21 cellular contexts compared by ENCODE assay signal in genomic region chr20:10300582-10301108, GRCh38.
"Had no signal": no experiment of that assay in that cellular context is flagged by ENCODE, and none has a peak within 500 bp of the region (broad histone marks: within the 10 kb centered on the region; RNA-seq: fewer than 3 reads in every experiment).

No MANE protein-coding gene starts in this region.

- ATAC-seq: activated CD8-positive, alpha-beta T cell treated with anti-CD3 and anti-CD28 coated beads, Interleukin-2, amount 10 ng/mL, durations not matched to agents 7 days and 5 days; body of pancreas; PC-3 had no signal

- H3K36me3 ChIP-seq: MG63 had no signal

- H3K27ac Mint-ChIP-seq: activated CD8-positive, alpha-beta T cell treated with anti-CD3 and anti-CD28 coated beads, Interleukin-2, amount 10 ng/mL, durations not matched to agents 7 days and 5 days; activated naive CD4-positive, alpha-beta T cell treated with anti-CD3 and anti-CD28 coated beads, Interleukin-2, amount 50 U/mL, for 24 hours; activated T-cell treated with anti-CD3 and anti-CD28 coated beads, Interleukin-2, amount 50 U/mL, for 24 hours; activated T-helper 1 cell treated with anti-CD3 and anti-CD28 coated beads, Interleukin-12 subunit alpha, Interleukin-12 subunit beta, Interleukin-2, Interleukin-4 antibody, amounts not matched to agents 30 ng/mL and 10 ng/mL and 1 ng/mL, durations not matched to agents 14 hours and 24 hours and 36 hours; T-helper 1 cell treated with Interleukin-12 subunit alpha and Interleukin-12 subunit beta and Interleukin-4 antibody, amounts not matched to agents 30 μg/mL and 1 μg/mL, for 36 hours had no signal

- H3K9me3 ChIP-seq: body of pancreas, MG63 had no signal

- H3K4me3 ChIP-seq: body of pancreas, MG63 had no signal

- H3K9me3 Mint-ChIP-seq: activated naive CD4-positive, alpha-beta T cell treated with anti-CD3 and anti-CD28 coated beads, Interleukin-2, amount 50 U/mL, for 24 hours; activated T-cell treated with anti-CD3 and anti-CD28 coated beads, Interleukin-2, amount 50 U/mL, for 24 hours; activated T-helper 1 cell treated with anti-CD3 and anti-CD28 coated beads, Interleukin-12 subunit alpha, Interleukin-12 subunit beta, Interleukin-2, Interleukin-4 antibody, amounts not matched to agents 30 ng/mL and 10 ng/mL and 1 ng/mL, durations not matched to agents 14 hours and 24 hours and 36 hours; T-helper 1 cell treated with Interleukin-12 subunit alpha and Interleukin-12 subunit beta and Interleukin-4 antibody, amounts not matched to agents 30 μg/mL and 1 μg/mL, for 36 hours had no signal

- H3K27me3 ChIP-seq: body of pancreas had no signal

- H3K36me3 Mint-ChIP-seq: activated naive CD4-positive, alpha-beta T cell treated with anti-CD3 and anti-CD28 coated beads, Interleukin-2, amount 50 U/mL, for 24 hours had no signal

- H3K4me1 ChIP-seq: body of pancreas had no signal

- H3K4me3 Mint-ChIP-seq: activated CD8-positive, alpha-beta T cell treated with anti-CD3 and anti-CD28 coated beads, Interleukin-2, amount 10 ng/mL, durations not matched to agents 7 days and 5 days; activated naive CD4-positive, alpha-beta T cell treated with anti-CD3 and anti-CD28 coated beads, Interleukin-2, amount 50 U/mL, for 24 hours; activated T-cell treated with anti-CD3 and anti-CD28 coated beads, Interleukin-2, amount 50 U/mL, for 24 hours; activated T-helper 1 cell treated with anti-CD3 and anti-CD28 coated beads, Interleukin-12 subunit alpha, Interleukin-12 subunit beta, Interleukin-2, Interleukin-4 antibody, amounts not matched to agents 30 ng/mL and 10 ng/mL and 1 ng/mL, durations not matched to agents 14 hours and 24 hours and 36 hours; T-helper 1 cell treated with Interleukin-12 subunit alpha and Interleukin-12 subunit beta and Interleukin-4 antibody, amounts not matched to agents 30 μg/mL and 1 μg/mL, for 36 hours had no signal

- FAIRE-seq: bronchial epithelial cell, RCC 7860 had no signal

- H3K27ac ChIP-seq: body of pancreas had no signal

- H3K4me1 Mint-ChIP-seq: activated naive CD4-positive, alpha-beta T cell treated with anti-CD3 and anti-CD28 coated beads, Interleukin-2, amount 50 U/mL, for 24 hours had no signal

- DNase-seq: activated CD4-positive, alpha-beta T cell treated with anti-CD3 and anti-CD28 coated beads for 48 hours; activated CD4-positive, alpha-beta T cell treated with anti-CD3 and anti-CD28 coated beads, Interleukin-2, amount 50 U/mL, for 4 hours; activated CD4-positive, CD25-positive, alpha-beta regulatory T cell treated with anti-CD3 and anti-CD28 coated beads, Interleukin-2, amount 50 U/mL, for 72 hours; activated CD8-positive, alpha-beta T cell treated with anti-CD3 and anti-CD28 coated beads, Interleukin-2, amount 10 ng/mL, durations not matched to agents 7 days and 5 days; activated effector memory CD4-positive, alpha-beta T cell treated with Interleukin-2 at 50 U/mL for 16 hours; activated naive CD4-positive, alpha-beta T cell; activated T-cell treated with anti-CD3 and anti-CD28 coated beads, Interleukin-2, amount 50 U/mL, for 24 hours; aorta; body of pancreas; central memory CD4-positive, alpha-beta T cell; MG63; NCI-H2029; NCI-H446; NCI-H524; PC-3; SHP77 had no signal
